In the genomic region with DNA sequence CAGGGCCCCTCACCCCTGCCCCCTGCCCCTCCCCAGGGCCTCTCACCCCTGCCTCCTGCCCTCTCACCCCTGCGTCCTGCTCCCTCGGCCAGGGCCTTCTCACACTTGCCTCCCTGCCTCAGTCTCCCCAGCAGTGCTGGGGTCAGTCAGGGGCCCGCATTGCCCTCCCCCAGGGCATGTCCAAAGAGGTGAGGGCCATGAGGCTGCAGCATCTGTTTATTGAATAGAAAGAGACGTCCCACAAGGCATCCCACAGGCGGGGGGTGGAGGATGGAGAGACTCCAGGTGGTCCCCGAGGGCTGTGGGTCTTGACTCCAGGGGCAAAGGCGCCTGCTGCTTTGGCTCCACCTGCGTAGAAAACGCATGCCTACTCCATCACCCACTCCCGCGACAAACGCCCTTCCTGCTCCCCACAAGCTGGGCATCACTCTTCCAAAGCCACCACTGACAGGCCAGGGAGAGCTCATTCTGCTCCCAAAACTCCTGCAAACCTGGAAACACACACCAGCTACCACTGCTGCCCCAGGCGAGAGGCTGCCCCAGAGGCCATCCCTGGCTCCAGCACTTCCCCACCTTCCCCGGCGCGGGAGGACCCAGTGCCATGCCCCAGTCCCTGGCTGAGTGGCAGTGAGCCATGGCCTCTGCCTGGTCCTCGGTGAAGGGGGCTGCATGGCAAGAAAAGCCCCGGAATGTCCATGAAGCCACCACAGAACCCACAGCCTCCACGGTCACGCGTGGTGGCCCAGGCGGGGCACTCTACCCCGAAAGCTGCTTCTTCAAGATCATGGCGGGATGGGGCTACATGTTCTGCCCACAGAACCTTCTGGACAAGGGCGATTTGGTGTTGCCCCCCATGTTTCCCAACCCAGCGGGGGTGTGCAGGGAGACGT, we compare ENCODE assay signal across 1 cellular context.
TF ChIP-seq lines count a peak whose summit lies in the region.

No MANE protein-coding gene starts in this region.

TF ChIP-seq in GM23338, 12 proteins besides CTCF, POLR2A, EP300 and RAD21:
- no peak for TF ChIP-seq ZNF331 (CRISPR knock-in tag; IDR thresholded peaks at IDR 0.05; ENCODE audit: low read depth)
- no peak for TF ChIP-seq ZNF114 (CRISPR knock-in tag; IDR thresholded peaks at IDR 0.05)
- TF ChIP-seq CREB1 (CRISPR knock-in tag; IDR thresholded peaks at IDR 0.05; ENCODE audit: low read depth) = no peak
- TF ChIP-seq JUNB (IDR thresholded peaks at IDR 0.05; ENCODE audit: unreplicated experiment) = no peak
- TF ChIP-seq NANOG (IDR thresholded peaks at IDR 0.05; ENCODE audit: borderline replicate concordance) = no peak
- no peak for TF ChIP-seq EZH2 (IDR thresholded peaks at IDR 0.05; ENCODE audit: low read depth, unreplicated experiment)
- TF ChIP-seq, protein P1, sequence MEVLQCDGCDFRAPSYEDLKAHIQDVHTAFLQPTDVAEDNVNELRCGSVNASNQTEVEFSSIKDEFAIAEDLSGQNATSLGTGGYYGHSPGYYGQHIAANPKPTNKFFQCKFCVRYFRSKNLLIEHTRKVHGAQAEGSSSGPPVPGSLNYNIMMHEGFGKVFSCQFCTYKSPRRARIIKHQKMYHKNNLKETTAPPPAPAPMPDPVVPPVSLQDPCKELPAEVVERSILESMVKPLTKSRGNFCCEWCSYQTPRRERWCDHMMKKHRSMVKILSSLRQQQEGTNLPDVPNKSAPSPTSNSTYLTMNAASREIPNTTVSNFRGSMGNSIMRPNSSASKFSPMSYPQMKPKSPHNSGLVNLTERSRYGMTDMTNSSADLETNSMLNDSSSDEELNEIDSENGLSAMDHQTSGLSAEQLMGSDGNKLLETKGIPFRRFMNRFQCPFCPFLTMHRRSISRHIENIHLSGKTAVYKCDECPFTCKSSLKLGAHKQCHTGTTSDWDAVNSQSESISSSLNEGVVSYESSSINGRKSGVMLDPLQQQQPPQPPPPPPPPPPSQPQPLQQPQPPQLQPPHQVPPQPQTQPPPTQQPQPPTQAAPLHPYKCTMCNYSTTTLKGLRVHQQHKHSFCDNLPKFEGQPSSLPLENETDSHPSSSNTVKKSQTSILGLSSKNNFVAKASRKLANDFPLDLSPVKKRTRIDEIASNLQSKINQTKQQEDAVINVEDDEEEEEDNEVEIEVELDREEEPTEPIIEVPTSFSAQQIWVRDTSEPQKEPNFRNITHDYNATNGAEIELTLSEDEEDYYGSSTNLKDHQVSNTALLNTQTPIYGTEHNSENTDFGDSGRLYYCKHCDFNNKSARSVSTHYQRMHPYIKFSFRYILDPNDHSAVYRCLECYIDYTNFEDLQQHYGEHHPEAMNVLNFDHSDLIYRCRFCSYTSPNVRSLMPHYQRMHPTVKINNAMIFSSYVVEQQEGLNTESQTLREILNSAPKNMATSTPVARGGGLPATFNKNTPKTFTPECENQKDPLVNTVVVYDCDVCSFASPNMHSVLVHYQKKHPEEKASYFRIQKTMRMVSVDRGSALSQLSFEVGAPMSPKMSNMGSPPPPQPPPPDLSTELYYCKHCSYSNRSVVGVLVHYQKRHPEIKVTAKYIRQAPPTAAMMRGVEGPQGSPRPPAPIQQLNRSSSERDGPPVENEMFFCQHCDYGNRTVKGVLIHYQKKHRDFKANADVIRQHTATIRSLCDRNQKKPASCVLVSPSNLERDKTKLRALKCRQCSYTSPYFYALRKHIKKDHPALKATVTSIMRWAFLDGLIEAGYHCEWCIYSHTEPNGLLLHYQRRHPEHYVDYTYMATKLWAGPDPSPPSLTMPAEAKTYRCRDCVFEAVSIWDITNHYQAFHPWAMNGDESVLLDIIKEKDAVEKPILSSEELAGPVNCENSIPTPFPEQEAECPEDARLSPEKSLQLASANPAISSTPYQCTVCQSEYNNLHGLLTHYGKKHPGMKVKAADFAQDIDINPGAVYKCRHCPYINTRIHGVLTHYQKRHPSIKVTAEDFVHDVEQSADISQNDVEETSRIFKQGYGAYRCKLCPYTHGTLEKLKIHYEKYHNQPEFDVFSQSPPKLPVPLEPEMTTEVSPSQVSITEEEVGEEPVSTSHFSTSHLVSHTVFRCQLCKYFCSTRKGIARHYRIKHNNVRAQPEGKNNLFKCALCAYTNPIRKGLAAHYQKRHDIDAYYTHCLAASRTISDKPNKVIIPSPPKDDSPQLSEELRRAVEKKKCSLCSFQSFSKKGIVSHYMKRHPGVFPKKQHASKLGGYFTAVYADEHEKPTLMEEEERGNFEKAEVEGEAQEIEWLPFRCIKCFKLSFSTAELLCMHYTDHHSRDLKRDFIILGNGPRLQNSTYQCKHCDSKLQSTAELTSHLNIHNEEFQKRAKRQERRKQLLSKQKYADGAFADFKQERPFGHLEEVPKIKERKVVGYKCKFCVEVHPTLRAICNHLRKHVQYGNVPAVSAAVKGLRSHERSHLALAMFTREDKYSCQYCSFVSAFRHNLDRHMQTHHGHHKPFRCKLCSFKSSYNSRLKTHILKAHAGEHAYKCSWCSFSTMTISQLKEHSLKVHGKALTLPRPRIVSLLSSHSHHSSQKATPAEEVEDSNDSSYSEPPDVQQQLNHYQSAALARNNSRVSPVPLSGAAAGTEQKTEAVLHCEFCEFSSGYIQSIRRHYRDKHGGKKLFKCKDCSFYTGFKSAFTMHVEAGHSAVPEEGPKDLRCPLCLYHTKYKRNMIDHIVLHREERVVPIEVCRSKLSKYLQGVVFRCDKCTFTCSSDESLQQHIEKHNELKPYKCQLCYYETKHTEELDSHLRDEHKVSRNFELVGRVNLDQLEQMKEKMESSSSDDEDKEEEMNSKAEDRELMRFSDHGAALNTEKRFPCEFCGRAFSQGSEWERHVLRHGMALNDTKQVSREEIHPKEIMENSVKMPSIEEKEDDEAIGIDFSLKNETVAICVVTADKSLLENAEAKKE (CRISPR knock-in tag; IDR thresholded peaks at IDR 0.05) = no peak
- no peak for TF ChIP-seq POLR2AphosphoS5 (IDR thresholded peaks at IDR 0.05; ENCODE audit: low read depth)
- TF ChIP-seq EZH2phosphoT487 (IDR thresholded peaks at IDR 0.05; ENCODE audit: unreplicated experiment) = no peak
- TF ChIP-seq, protein P2, sequence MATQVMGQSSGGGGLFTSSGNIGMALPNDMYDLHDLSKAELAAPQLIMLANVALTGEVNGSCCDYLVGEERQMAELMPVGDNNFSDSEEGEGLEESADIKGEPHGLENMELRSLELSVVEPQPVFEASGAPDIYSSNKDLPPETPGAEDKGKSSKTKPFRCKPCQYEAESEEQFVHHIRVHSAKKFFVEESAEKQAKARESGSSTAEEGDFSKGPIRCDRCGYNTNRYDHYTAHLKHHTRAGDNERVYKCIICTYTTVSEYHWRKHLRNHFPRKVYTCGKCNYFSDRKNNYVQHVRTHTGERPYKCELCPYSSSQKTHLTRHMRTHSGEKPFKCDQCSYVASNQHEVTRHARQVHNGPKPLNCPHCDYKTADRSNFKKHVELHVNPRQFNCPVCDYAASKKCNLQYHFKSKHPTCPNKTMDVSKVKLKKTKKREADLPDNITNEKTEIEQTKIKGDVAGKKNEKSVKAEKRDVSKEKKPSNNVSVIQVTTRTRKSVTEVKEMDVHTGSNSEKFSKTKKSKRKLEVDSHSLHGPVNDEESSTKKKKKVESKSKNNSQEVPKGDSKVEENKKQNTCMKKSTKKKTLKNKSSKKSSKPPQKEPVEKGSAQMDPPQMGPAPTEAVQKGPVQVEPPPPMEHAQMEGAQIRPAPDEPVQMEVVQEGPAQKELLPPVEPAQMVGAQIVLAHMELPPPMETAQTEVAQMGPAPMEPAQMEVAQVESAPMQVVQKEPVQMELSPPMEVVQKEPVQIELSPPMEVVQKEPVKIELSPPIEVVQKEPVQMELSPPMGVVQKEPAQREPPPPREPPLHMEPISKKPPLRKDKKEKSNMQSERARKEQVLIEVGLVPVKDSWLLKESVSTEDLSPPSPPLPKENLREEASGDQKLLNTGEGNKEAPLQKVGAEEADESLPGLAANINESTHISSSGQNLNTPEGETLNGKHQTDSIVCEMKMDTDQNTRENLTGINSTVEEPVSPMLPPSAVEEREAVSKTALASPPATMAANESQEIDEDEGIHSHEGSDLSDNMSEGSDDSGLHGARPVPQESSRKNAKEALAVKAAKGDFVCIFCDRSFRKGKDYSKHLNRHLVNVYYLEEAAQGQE (IDR thresholded peaks at IDR 0.05; ENCODE audit: unreplicated experiment) = no peak
- TF ChIP-seq STAT1 (IDR thresholded peaks at IDR 0.05; ENCODE audit: unreplicated experiment) = no peak
- TF ChIP-seq, protein P3, sequence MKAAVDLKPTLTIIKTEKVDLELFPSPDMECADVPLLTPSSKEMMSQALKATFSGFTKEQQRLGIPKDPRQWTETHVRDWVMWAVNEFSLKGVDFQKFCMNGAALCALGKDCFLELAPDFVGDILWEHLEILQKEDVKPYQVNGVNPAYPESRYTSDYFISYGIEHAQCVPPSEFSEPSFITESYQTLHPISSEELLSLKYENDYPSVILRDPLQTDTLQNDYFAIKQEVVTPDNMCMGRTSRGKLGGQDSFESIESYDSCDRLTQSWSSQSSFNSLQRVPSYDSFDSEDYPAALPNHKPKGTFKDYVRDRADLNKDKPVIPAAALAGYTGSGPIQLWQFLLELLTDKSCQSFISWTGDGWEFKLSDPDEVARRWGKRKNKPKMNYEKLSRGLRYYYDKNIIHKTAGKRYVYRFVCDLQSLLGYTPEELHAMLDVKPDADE (IDR thresholded peaks at IDR 0.05) = no peak
TF ChIP-seq in GM23338: peak in this region for 0.
